In genomic region chr11:128905345-128906184, GRCh38 we compare ENCODE assay signal across 8 cellular contexts. TPM values are rescaled to one million over a fixed set of nuclear protein-coding genes. Genes with fewer than 3 reads are reported as not detected.
DNase-seq lines count a peak whose midpoint lies in the region; ATAC-seq, FAIRE-seq and TF ChIP-seq lines count a peak whose summit lies in the region.

No MANE protein-coding gene starts in this region.

- H3K9me3 ChIP-seq in ascending aorta (no peaks in the 10 kb centered on the region), small intestine (ENCODE audit: control insufficient read depth, low read depth) (no peaks in the 10 kb centered on the region)

- POLR2A ChIA-PET in BJ (lab: Charles Lee) = interaction anchor here (0.7 kb wide), 1 partner anchor 34 kb away, joined by 10 read pairs; no protein-coding TSS in a partner anchor

- 1 to 3% (median 2%) methylated on average over 39 to 45 of the region's 45 CpGs for WGBS in small intestine, 3 donors

- ATAC-seq in GM19023 (IDR thresholded peaks at IDR 0.05; ENCODE audit: unreplicated experiment) = peak; percentile 40
- peak; percentile 31 for ATAC-seq in HG03460 (IDR thresholded peaks at IDR 0.05; ENCODE audit: unreplicated experiment)

- peaks cover 0 to 22% of the 10 kb centered on the region in 2 donors for H3K4me1 ChIP-seq in ascending aorta
- no peaks in the 10 kb centered on the region for H3K4me1 ChIP-seq in small intestine (ENCODE audit: control insufficient read depth in 2 of 2, insufficient read depth in 1 of 2, low read depth in 1 of 2, low read length in 1 of 2)

- intact Hi-C loops in ascending aorta (cut with DNase I) = loop anchor here (2.0 to 10.0 kb wide), 2 partner anchors 15 to 369 kb away; partner anchors contain the start of gene KCNJ5

- no peak for DNase-seq in BJ (ENCODE audit: low read depth)
- DNase-seq in RPMI8226 = peak; percentile 32
- no peak for DNase-seq in ascending aorta (ENCODE audit: low spot score in 2 of 2)
- DNase-seq in small intestine = peak; percentile 65
- DNase-seq in globus pallidus (ENCODE audit: low spot score) = no peak

- FAIRE-seq in small intestine (lab: Jason Lieb, UNC) = no peak

- H3K4me3 ChIP-seq in BJ (ENCODE audit: low read depth, low read length) (peak overlapping the region; percentile 51), ascending aorta (peak overlapping the region; percentile 74 to 83), iPS-11a (ENCODE audit: low read depth, low read length) (peak overlapping the region; percentile 51), small intestine (ENCODE audit: low read depth in 1 of 2, low read length in 2 of 2) (peak overlapping the region; percentile 46 to 53)

- no peaks in the 10 kb centered on the region for H3K36me3 ChIP-seq in BJ (ENCODE audit: control insufficient read depth, insufficient read depth, low read length)
- no peaks in the 10 kb centered on the region for H3K36me3 ChIP-seq in ascending aorta
- H3K36me3 ChIP-seq in small intestine (ENCODE audit: control insufficient read depth in 2 of 2, insufficient read depth in 2 of 2, low read length in 2 of 2) = no peaks in the 10 kb centered on the region

- peak; percentile 66 for TF ChIP-seq CTCF in BJ (IDR thresholded peaks at IDR 0.05; ENCODE audit: insufficient read depth, low read depth, low read length)
- TF ChIP-seq CTCF in ascending aorta (IDR thresholded peaks at IDR 0.05) = peak in 2 of 3 experiments; percentile 34 to 48

- H3K27me3 ChIP-seq in BJ (ENCODE audit: control insufficient read depth, insufficient read depth, low read length) (0 out of 2 replicates have a peak, but pooled peaks cover 2% of the 10 kb centered on the region), ascending aorta (no peaks in the 10 kb centered on the region), small intestine (ENCODE audit: control insufficient read depth in 2 of 2, insufficient read depth in 2 of 2, low read length in 2 of 2) (no peaks in the 10 kb centered on the region)

- CTCF ChIA-PET in BJ (lab: Yijun Ruan, JAX) = interaction anchor here (0.9 to 6.5 kb wide), 9 partner anchors 13 to 748 kb away, joined by 3 to 48 read pairs (median 9); partner anchors contain the start of gene KCNJ5

- H3K27ac ChIP-seq in ascending aorta = peak overlapping the region; percentile 63 to 72
- no peak overlapping the region for H3K27ac ChIP-seq in small intestine (ENCODE audit: low read depth in 1 of 2, low read length in 1 of 2)

RNA-seq across cellular contexts. Expression of gene KCNJ5, which starts 14.4 kb away (rescaled TPM):
- polyA plus RNA-seq in BJ (2011; rRNA removed) = not detected in 2 replicates
- polyA minus RNA-seq in BJ (2011; rRNA and poly(A)+ RNA removed) = not detected in 2 replicates
- total RNA-seq in ascending aorta = 0.53 TPM
- under 1 TPM in 2 of 3 donors, not detected in 1; 0.54 to 0.76 TPM for polyA plus RNA-seq in small intestine

RNA-seq across cellular contexts. Expression of gene TP53AIP1, which starts 37.1 kb away (rescaled TPM):
- polyA plus RNA-seq in BJ (2011; rRNA removed) = not detected in 2 replicates
- polyA minus RNA-seq in BJ (2011; rRNA and poly(A)+ RNA removed) = not detected in 2 replicates
- total RNA-seq in ascending aorta = not detected
- polyA plus RNA-seq in small intestine = under 1 TPM in 1 of 3 donors, not detected in 2; 0.18 TPM

RNA-seq across cellular contexts. Expression of gene KCNJ1, which starts 38.5 kb away (rescaled TPM):
- polyA plus RNA-seq in BJ (2011; rRNA removed) (not detected in 2 replicates), small intestine (under 1 TPM in 1 of 3 donors, not detected in 2; 0.06 TPM)
- polyA minus RNA-seq in BJ (2011; rRNA and poly(A)+ RNA removed) = not detected in 2 replicates
- total RNA-seq in ascending aorta = not detected

Comparison
In these comparisons a context has a peak if more than half of its experiments do, and no peak if none do; other contexts are left out.
1. DNase-seq: peak in RPMI8226 (single experiment) and small intestine (single experiment); none in BJ (single experiment), ascending aorta (0 of 2) and globus pallidus (single experiment).
2. H3K27ac ChIP-seq: peak in ascending aorta (2 of 2); none in small intestine (0 of 2).
3. Peak in every context shown above with its lines, with median percentiles within 50 percentile points of each other: H3K4me3 ChIP-seq.